In genomic region chr2:17539596-17539992, GRCh38 we compare ENCODE assay signal across 11 cellular contexts. TPM values are rescaled to one million over a fixed set of nuclear protein-coding genes. Genes with fewer than 3 reads are reported as not detected.
DNase-seq lines count a peak whose midpoint lies in the region; TF ChIP-seq lines count a peak whose summit lies in the region.
"Had no signal": no experiment of that assay in that cellular context is flagged by ENCODE, and none has a peak within 500 bp of the region (broad histone marks: within the 10 kb centered on the region; RNA-seq: fewer than 3 reads in every experiment).

No MANE protein-coding gene starts in this region.

- H2AFZ ChIP-seq in mammary epithelial cell (ENCODE audit: low read depth, low read length), result peak overlapping the region; percentile 94

- DNase-seq in M059J (ENCODE audit: low read depth) (peak; percentile 39), mammary epithelial cell (peak; percentile 79), islet precursor cell (peak; percentile 71), MV-4-11 (lab: John Stamatoyannopoulos, UW) (no peak), globus pallidus (ENCODE audit: low spot score) (no peak)
- no peak for DNase-seq in effector CD4-positive, alpha-beta T cell
- no peak for DNase-seq in central memory CD4-positive, alpha-beta T cell
- DNase-seq: stimulated activated naive CD8-positive, alpha-beta T cell treated with anti-CD3 and anti-CD28 coated beads, Interleukin-15, amount 100 ng/mL, for 72 hours had no signal

- H3K79me2 ChIP-seq in mammary epithelial cell (ENCODE audit: insufficient read depth, low read length), result peaks cover 32% of the 10 kb centered on the region

- H3K4me3 ChIP-seq in mammary epithelial cell (replicated peaks in 1 of 3; ENCODE audit: insufficient read depth in 1 of 3, low read depth in 2 of 3, low read length in 3 of 3), result peak overlapping the region; percentile 56 to 76 (median 72)
- H3K4me3 ChIP-seq in subcutaneous abdominal adipose tissue (ENCODE audit: low read depth in 1 of 5, low read length in 5 of 5), result peak overlapping the region; percentile 54 to 82 (median 69)

- intact Hi-C loops in mammary epithelial cell (cut with micrococcal nuclease), result loop anchor here (1.0 to 2.0 kb wide), 5 partner anchors 62 to 766 kb away; no protein-coding TSS in a partner anchor

- dilution Hi-C loops in mammary epithelial cell (cut with HindIII; ENCODE audit: low sequenced_read_pairs), result no loop called here

- 5% methylated on average over 7 of the region's 8 CpGs for WGBS in mammary epithelial cell (ENCODE audit: low coverage, missing lambda C conversion rate)

- in situ Hi-C loops in mammary epithelial cell (cut with MboI; ENCODE audit: low sequenced_read_pairs in 2 of 2), result loop anchor here in 1 of 2 donors (10.0 kb wide), 1 partner anchor 65 kb away; no protein-coding TSS in a partner anchor

- H4K20me1 ChIP-seq in mammary epithelial cell (ENCODE audit: insufficient read depth, low read length), result no peaks in the 10 kb centered on the region

- H3K9ac ChIP-seq in mammary epithelial cell (ENCODE audit: insufficient read depth, low read length) (peak overlapping the region; percentile 95), subcutaneous abdominal adipose tissue (ENCODE audit: low read length in 5 of 5) (peak overlapping the region in 1 of 5 donors; percentile 31)

- H3K36me3 ChIP-seq in mammary epithelial cell (ENCODE audit: insufficient read depth, low read length), result no peaks in the 10 kb centered on the region
- H3K36me3 ChIP-seq in subcutaneous abdominal adipose tissue (ENCODE audit: control insufficient read depth in 5 of 5, insufficient read depth in 5 of 5, low read length in 5 of 5), result no peaks in the 10 kb centered on the region

- TF ChIP-seq CTCF in mammary epithelial cell (conservative IDR thresholded peaks at IDR 0.05 in 1 of 2, IDR thresholded peaks at IDR 0.05 in 1 of 2; ENCODE audit: extremely low read depth in 1 of 2, insufficient read depth in 1 of 2, low read depth in 1 of 2, low read length in 2 of 2), result no peak

- CTCF ChIA-PET in mammary epithelial cell (lab: Charles Lee; ENCODE audit: low non-redundant PET), result interaction anchor here (0.6 kb wide), 1 partner anchor 132 kb away, joined by 4 read pairs; no protein-coding TSS in a partner anchor

- H3K27me3 ChIP-seq in mammary epithelial cell (ENCODE audit: insufficient read depth, low read length), result no peaks in the 10 kb centered on the region
- peaks cover 9 to 33% (median 21%) of the 10 kb centered on the region in 5 donors for H3K27me3 ChIP-seq in subcutaneous abdominal adipose tissue (ENCODE audit: control insufficient read depth in 5 of 5, insufficient read depth in 4 of 5, low read length in 5 of 5)

- H3K27ac ChIP-seq in mammary epithelial cell (ENCODE audit: insufficient read depth, low read depth, low read length), result peak overlapping the region; percentile 95
- H3K27ac ChIP-seq in subcutaneous abdominal adipose tissue (ENCODE audit: low read depth, low read length), result no peak overlapping the region

- peaks cover 37% of the 10 kb centered on the region for H3K4me1 ChIP-seq in mammary epithelial cell (ENCODE audit: insufficient read depth, low read length)
- H3K4me1 ChIP-seq in subcutaneous abdominal adipose tissue (ENCODE audit: control insufficient read depth in 5 of 5, insufficient read depth in 5 of 5, low read length in 5 of 5), result peaks cover 0 to 36% (median 33%) of the 10 kb centered on the region in 5 donors

- no TSS peak for BruUV-seq in mammary epithelial cell (replicated peaks; lab: Mats Ljungman, UMichigan)

- H3K9me3 ChIP-seq in mammary epithelial cell (replicated peaks; ENCODE audit: insufficient read depth, low read length) (no peaks in the 10 kb centered on the region), subcutaneous abdominal adipose tissue (ENCODE audit: control insufficient read depth in 5 of 5, low read length in 5 of 5) (no peaks in the 10 kb centered on the region)

- peak overlapping the region; percentile 93 for H3K4me2 ChIP-seq in mammary epithelial cell (ENCODE audit: insufficient read depth, low read depth, low read length)

RNA-seq across cellular contexts. Expression of gene VSNL1, which starts 0.9 kb away (rescaled TPM):
- total RNA-seq in M059J (2014; rRNA removed; shearing (Covaris generic)), result 0.94 and 2.2 TPM in 2 replicates
- total RNA-seq in mammary epithelial cell, result 10 to 100 TPM; 15.7 to 20.0 TPM
- 40.4 TPM for polyA plus RNA-seq in mammary epithelial cell
- polyA minus RNA-seq in mammary epithelial cell, result 15.3 TPM
- total RNA-seq: activated CD8-positive, alpha-beta memory T cell treated with anti-CD3 and anti-CD28 coated beads for 36 hours; K562 had no signal

RNA-seq across cellular contexts. Expression of gene RAD51AP2, which starts 21.4 kb away (rescaled TPM):
- not detected in 2 replicates for total RNA-seq in M059J (2014; rRNA removed; shearing (Covaris generic))
- under 1 TPM; 0.17 to 0.24 TPM for total RNA-seq in mammary epithelial cell
- polyA plus RNA-seq in mammary epithelial cell, result 0.02 TPM
- polyA minus RNA-seq in mammary epithelial cell, result not detected
- total RNA-seq: activated CD8-positive, alpha-beta memory T cell treated with anti-CD3 and anti-CD28 coated beads for 36 hours had no signal

Comparison
In these comparisons a context has a peak if more than half of its experiments do, and no peak if none do; other contexts are left out.
1. DNase-seq: peak in M059J (single experiment), mammary epithelial cell (single experiment) and islet precursor cell (single experiment); none in MV-4-11 (single experiment), globus pallidus (single experiment), effector CD4-positive, alpha-beta T cell (single experiment) and central memory CD4-positive, alpha-beta T cell (single experiment).